Comparison of ENCODE assay signal across 14 cellular contexts in genomic region chr1:77632216-77632615, GRCh38.
"Had no signal": no experiment of that assay in that cellular context is flagged by ENCODE, and none has a peak within 500 bp of the region (broad histone marks: within the 10 kb centered on the region; RNA-seq: fewer than 3 reads in every experiment).

No MANE protein-coding gene starts in this region.

- H3K27ac Mint-ChIP-seq: activated B cell treated with CpG ODN at 0.5 μM for 24 hours; activated CD4-positive, alpha-beta T cell treated with anti-CD3 and anti-CD28 coated beads, Interleukin-2, amount 10 ng/mL, durations not matched to agents 7 days and 5 days; activated naive CD4-positive, alpha-beta T cell treated with anti-CD3 and anti-CD28 coated beads, Interleukin-2, amount 50 U/mL, for 72 hours; nephron had no signal

- H3K27ac ChIP-seq: psoas muscle, right lobe of liver, testis, upper lobe of right lung had no signal

- ATAC-seq: activated T-cell treated with anti-CD3 and anti-CD28 coated beads, Interleukin-2, amount 50 U/mL, for 4 hours; psoas muscle; upper lobe of right lung had no signal

- H3K9me3 Mint-ChIP-seq: activated B cell treated with CpG ODN at 0.5 μM for 24 hours; activated CD4-positive, alpha-beta T cell treated with anti-CD3 and anti-CD28 coated beads, Interleukin-2, amount 10 ng/mL, durations not matched to agents 7 days and 5 days; activated naive CD4-positive, alpha-beta T cell treated with anti-CD3 and anti-CD28 coated beads, Interleukin-2, amount 50 U/mL, for 72 hours; activated T-cell treated with anti-CD3 and anti-CD28 coated beads, Interleukin-2, amount 50 U/mL, for 4 hours had no signal

- H3K27me3 Mint-ChIP-seq: activated B cell treated with CpG ODN at 0.5 μM for 24 hours; activated CD4-positive, alpha-beta T cell treated with anti-CD3 and anti-CD28 coated beads, Interleukin-2, amount 10 ng/mL, durations not matched to agents 7 days and 5 days had no signal

- H3K4me3 ChIP-seq: psoas muscle, right lobe of liver, testis, upper lobe of right lung had no signal

- H3K4me1 ChIP-seq: psoas muscle, testis, upper lobe of right lung had no signal

- H3K9me3 ChIP-seq: psoas muscle, right lobe of liver, testis, upper lobe of right lung had no signal

- H3K4me3 Mint-ChIP-seq: activated B cell treated with CpG ODN at 0.5 μM for 24 hours; activated CD4-positive, alpha-beta T cell treated with anti-CD3 and anti-CD28 coated beads, Interleukin-2, amount 10 ng/mL, durations not matched to agents 7 days and 5 days; activated T-cell treated with anti-CD3 and anti-CD28 coated beads, Interleukin-2, amount 50 U/mL, for 4 hours; nephron had no signal

- DNase-seq: activated B cell treated with CpG ODN at 0.5 μM for 24 hours; activated CD4-positive, alpha-beta T cell treated with anti-CD3 and anti-CD28 coated beads, Interleukin-2, amount 10 ng/mL, durations not matched to agents 7 days and 5 days; activated effector memory CD4-positive, alpha-beta T cell treated with anti-CD3 and anti-CD28 coated beads, Interleukin-2, amount 50 U/mL, for 16 hours; activated T-cell treated with anti-CD3 and anti-CD28 coated beads, Interleukin-2, amount 50 U/mL, for 4 hours; anterior cingulate cortex; psoas muscle; right lobe of liver; stimulated activated CD4-positive, alpha-beta T cell treated with anti-CD3 and anti-CD28 coated beads, Interleukin-1b, Interleukin-23, amount 100 ng/mL, for 48 hours; stimulated activated naive CD4-positive, alpha-beta T cell; T-helper 1 cell; testis; upper lobe of right lung had no signal

- H3K27me3 ChIP-seq: right lobe of liver, testis, upper lobe of right lung had no signal

- H3K4me1 Mint-ChIP-seq: activated B cell treated with CpG ODN at 0.5 μM for 24 hours had no signal
